In genomic region chr17:81388091-81388611, GRCh38 we compare ENCODE assay signal across 8 cellular contexts. TPM values are rescaled to one million over a fixed set of nuclear protein-coding genes. Genes with fewer than 3 reads are reported as not detected.
DNase-seq lines count a peak whose midpoint lies in the region; ATAC-seq, FAIRE-seq and TF ChIP-seq lines count a peak whose summit lies in the region.

No MANE protein-coding gene starts in this region.

- intact Hi-C loops in Right ventricle myocardium inferior (cut with DNase I) (loop anchor here (5.0 kb wide), 1 partner anchor 81 kb away; no protein-coding TSS in a partner anchor), Right ventricle myocardium superior (cut with DNase I) (no loop called here), upper lobe of right lung (cut with DNase I) (no loop called here)

- H3K4me3 ChIP-seq in muscle layer of colon (ENCODE audit: low read depth in 1 of 2, low read length in 2 of 2): peak overlapping the region in 1 of 2 donors; percentile 68
- peak overlapping the region; percentile 75 for H3K4me3 ChIP-seq in upper lobe of right lung

- TF ChIP-seq CTCF in upper lobe of right lung (IDR thresholded peaks at IDR 0.05): no peak

- H3K27me3 ChIP-seq in muscle layer of colon (ENCODE audit: control insufficient read depth in 1 of 2, insufficient read depth in 2 of 2, low read length in 2 of 2) (no peaks in the 10 kb centered on the region), upper lobe of right lung (no peaks in the 10 kb centered on the region)

- H3K36me3 ChIP-seq in muscle layer of colon (ENCODE audit: insufficient read depth, low read length) (no peaks in the 10 kb centered on the region), upper lobe of right lung (no peaks in the 10 kb centered on the region)

- FAIRE-seq in urothelium cell line (lab: Jason Lieb, UNC): no peak

- peak overlapping the region; percentile 78 for H3K9ac ChIP-seq in muscle layer of colon (ENCODE audit: low read length)

- H3K27ac ChIP-seq in caudate nucleus (ENCODE audit: low read depth, low read length) (peak overlapping the region; percentile 97), muscle layer of colon (ENCODE audit: low read depth, low read length) (peak overlapping the region; percentile 97), upper lobe of right lung (peak overlapping the region; percentile 94)

- DNase-seq in Right ventricle myocardium inferior (ENCODE audit: missing footprints): peak; percentile 50
- DNase-seq in Right ventricle myocardium superior: no peak
- DNase-seq in caudate nucleus (lab: John Stamatoyannopoulos, UW): no peak
- no peak for DNase-seq in upper lobe of right lung
- DNase-seq in activated CD8-positive, alpha-beta memory T cell treated with anti-CD3 and anti-CD28 coated beads, Interleukin-2, amount 50 U/mL, for 48 hours: no peak
- no peak for DNase-seq in urothelium cell line (ENCODE audit: low spot score)

- H3K9me3 ChIP-seq in muscle layer of colon (ENCODE audit: low read length) (no peaks in the 10 kb centered on the region), upper lobe of right lung (no peaks in the 10 kb centered on the region)

- H3K4me1 ChIP-seq in muscle layer of colon (ENCODE audit: insufficient read depth, low read length) (peaks cover 61% of the 10 kb centered on the region), upper lobe of right lung (peaks cover 47% of the 10 kb centered on the region)

- ATAC-seq in Right ventricle myocardium inferior: no peak
- no peak for ATAC-seq in Right ventricle myocardium superior (ENCODE audit: poor library complexity)
- no peak for ATAC-seq in upper lobe of right lung
- no peak for ATAC-seq in GM19467 (IDR thresholded peaks at IDR 0.05; ENCODE audit: unreplicated experiment)

RNA-seq across cellular contexts. Expression of gene BAHCC1, which starts 7.1 kb away (rescaled TPM):
- total RNA-seq in Right ventricle myocardium inferior (9.9 TPM), Right ventricle myocardium superior (8.0 TPM), upper lobe of right lung (23.3 TPM)
